In the genomic region with DNA sequence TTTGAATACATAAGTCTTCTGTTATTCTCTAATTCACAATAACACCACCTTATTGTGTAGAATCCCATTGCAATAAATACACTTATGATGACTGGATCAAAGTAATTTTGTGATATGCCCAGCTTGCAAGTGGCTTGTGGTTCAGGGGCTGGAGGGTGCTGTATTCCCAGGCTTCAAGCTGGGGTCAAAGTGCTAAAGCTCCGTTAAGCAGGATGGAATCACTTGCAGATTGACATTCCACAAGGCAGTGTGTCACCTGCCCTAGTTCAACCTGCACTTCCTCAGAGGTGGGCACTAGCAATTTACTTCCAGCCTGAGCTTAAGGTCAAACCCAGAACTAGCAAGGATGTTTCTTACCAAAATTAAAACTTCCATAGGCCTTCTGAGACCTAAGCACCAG, we compare ENCODE assay signal across 17 cellular contexts.
DNase-seq lines count a peak whose midpoint lies in the region; ATAC-seq, FAIRE-seq and TF ChIP-seq lines count a peak whose summit lies in the region.
"Had no signal": no experiment of that assay in that cellular context is flagged by ENCODE, and none has a peak within 500 bp of the region (broad histone marks: within the 10 kb centered on the region; RNA-seq: fewer than 3 reads in every experiment).

No MANE protein-coding gene starts in this region.

- H3K36me3 Mint-ChIP-seq in endodermal cell (ENCODE audit: low read depth) = no peaks in the 10 kb centered on the region

- no peaks in the 10 kb centered on the region for H3K79me1 ChIP-seq in mesendoderm (ENCODE audit: low read length)

- no peaks in the 10 kb centered on the region for H3K27me3 ChIP-seq in mesendoderm (ENCODE audit: insufficient read depth, low read length, poor library complexity)
- H3K27me3 ChIP-seq in endodermal cell (ENCODE audit: control insufficient read depth, insufficient read depth, low read length, poor library complexity, severe bottlenecking) = no peaks in the 10 kb centered on the region
- H3K27me3 ChIP-seq: BLaER1 treated with 17β-estradiol and CSF1 and Interleukin-3, amounts not matched to agents 10 nM and 100 nM had no signal

- no peak overlapping the region for H2BK15ac ChIP-seq in mesendoderm (replicated peaks; ENCODE audit: low read depth)

- no peak overlapping the region for H2AK5ac ChIP-seq in mesendoderm (ENCODE audit: low read length)

- no peak overlapping the region for H3K18ac ChIP-seq in mesendoderm (ENCODE audit: low read length)

- no CpG with 5 or more reads among the region's 1 CpG for WGBS in mesendoderm (ENCODE audit: extremely low coverage, insufficient coverage, low lambda C conversion rate)
- 74 to 90% methylated on average over 1 of the region's 1 CpG for WGBS in endodermal cell (ENCODE audit: insufficient coverage in 1 of 2, insufficient read length in 1 of 2), 2 experiments

- H3K79me2 ChIP-seq in mesendoderm (ENCODE audit: control insufficient read depth, insufficient read depth, low read length) = no peaks in the 10 kb centered on the region

- no peak for ATAC-seq in HG02981 (IDR thresholded peaks at IDR 0.05; ENCODE audit: unreplicated experiment)
- ATAC-seq: CD8-positive, alpha-beta T cell; GM12878 had no signal

- H2BK5ac ChIP-seq in mesendoderm (ENCODE audit: low read length) = no peak overlapping the region

- H3K4me3 Mint-ChIP-seq in endodermal cell = no peak overlapping the region
- H3K4me3 Mint-ChIP-seq: B cell; CD8-positive, alpha-beta T cell; H9 had no signal

- peaks cover 4% of the 10 kb centered on the region for H3K4me1 Mint-ChIP-seq in endodermal cell
- H3K4me1 Mint-ChIP-seq: B cell had no signal

- TF ChIP-seq CTCF in endodermal cell (conservative IDR thresholded peaks at IDR 0.05) = no peak

- H3K4me1 ChIP-seq in mesendoderm (ENCODE audit: control insufficient read depth, low read depth, low read length) = no peaks in the 10 kb centered on the region
- no peaks in the 10 kb centered on the region for H3K4me1 ChIP-seq in endodermal cell (ENCODE audit: control insufficient read depth, insufficient read depth, low read length)

- H4K8ac ChIP-seq in mesendoderm (ENCODE audit: low read depth, low read length) = no peak overlapping the region

- H3K27ac Mint-ChIP-seq in endodermal cell = no peak overlapping the region
- H3K27ac Mint-ChIP-seq: B cell; CD8-positive, alpha-beta T cell; H9 had no signal

- H3K27me3 Mint-ChIP-seq in endodermal cell (ENCODE audit: insufficient read depth) = no peaks in the 10 kb centered on the region
- H3K27me3 Mint-ChIP-seq: B cell had no signal

- no peak overlapping the region for H3K9ac ChIP-seq in mesendoderm (ENCODE audit: low read length)
- no peak overlapping the region for H3K9ac ChIP-seq in endodermal cell (ENCODE audit: extremely low read depth, low read length, poor library complexity, severe bottlenecking)
- H3K9ac ChIP-seq: BLaER1 treated with 17β-estradiol and CSF1 and Interleukin-3, amounts not matched to agents 10 nM and 100 nM had no signal

- H2BK120ac ChIP-seq in mesendoderm (ENCODE audit: low read depth, low read length) = no peak overlapping the region

- no peak overlapping the region for H3K4me3 ChIP-seq in mesendoderm (ENCODE audit: low read length)
- no peak overlapping the region for H3K4me3 ChIP-seq in endodermal cell (ENCODE audit: low read length)
- H3K4me3 ChIP-seq: BLaER1 treated with 17β-estradiol and CSF1 and Interleukin-3, amounts not matched to agents 10 nM and 100 nM; GM12878 had no signal

- H4K5ac ChIP-seq in mesendoderm (ENCODE audit: low read length) = no peak overlapping the region

- DNase-seq in SW480 (ENCODE audit: low spot score) (peak; percentile 82), islet precursor cell (peak; percentile 65), mesendoderm (peak; percentile 56), urothelium cell line (ENCODE audit: low spot score) (no peak), SKM-1 treated with dmso at 0.1 percent for 144 hours (lab: John Stamatoyannopoulos, UW; ENCODE audit: unreplicated experiment) (no peak), endodermal cell (no peak)
- DNase-seq: CD8-positive, alpha-beta T cell; DMS 273 treated with DMSO at 0.1 percent for 48 hours; DMS53; DND-41; EL; H9 had no signal

- H3K9me3 ChIP-seq in endodermal cell (ENCODE audit: control insufficient read depth, low read length) = no peaks in the 10 kb centered on the region
- H3K9me3 ChIP-seq: BLaER1 treated with 17β-estradiol and CSF1 and Interleukin-3, amounts not matched to agents 10 nM and 100 nM had no signal

- H3K27ac ChIP-seq in mesendoderm (ENCODE audit: low read depth, low read length) (no peak overlapping the region), endodermal cell (ENCODE audit: low read depth, low read length) (no peak overlapping the region)
- H3K27ac ChIP-seq: BLaER1 treated with 17β-estradiol and CSF1 and Interleukin-3, amounts not matched to agents 10 nM and 100 nM had no signal

- FAIRE-seq in urothelium cell line (lab: Jason Lieb, UNC) = peak; percentile 40
- FAIRE-seq: GM12878, H1 had no signal

- no peak overlapping the region for H3K56ac ChIP-seq in mesendoderm (ENCODE audit: low read length)

- H3K4me2 ChIP-seq in mesendoderm (ENCODE audit: low read length) = no peak overlapping the region
- H3K4me2 ChIP-seq: BLaER1 treated with 17β-estradiol and CSF1 and Interleukin-3, amounts not matched to agents 10 nM and 100 nM had no signal

- H3K36me3 ChIP-seq in mesendoderm (ENCODE audit: control insufficient read depth, insufficient read depth, low read length) (no peaks in the 10 kb centered on the region), endodermal cell (ENCODE audit: control insufficient read depth, insufficient read depth, low read length) (no peaks in the 10 kb centered on the region)

- no peak overlapping the region for H3K23ac ChIP-seq in mesendoderm (ENCODE audit: low read length)

- no peaks in the 10 kb centered on the region for H3K9me3 Mint-ChIP-seq in endodermal cell
- H3K9me3 Mint-ChIP-seq: CD8-positive, alpha-beta T cell; H9 had no signal

- no peak overlapping the region for H3K4ac ChIP-seq in mesendoderm (ENCODE audit: low read depth, low read length)

Comparison
In these comparisons a context has a peak if more than half of its experiments do, and no peak if none do; other contexts are left out.
1. DNase-seq: peak in SW480 (single experiment), islet precursor cell (single experiment) and mesendoderm (single experiment); none in urothelium cell line (single experiment), SKM-1 treated with dmso at 0.1 percent for 144 hours (single experiment) and endodermal cell (single experiment).